In genomic region chr7:136666110-136666509, GRCh38 we compare ENCODE assay signal across 17 cellular contexts.
DNase-seq lines count a peak whose midpoint lies in the region; ATAC-seq and TF ChIP-seq lines count a peak whose summit lies in the region.
"Had no signal": no experiment of that assay in that cellular context is flagged by ENCODE, and none has a peak within 500 bp of the region (broad histone marks: within the 10 kb centered on the region; RNA-seq: fewer than 3 reads in every experiment).

No MANE protein-coding gene starts in this region.

- no peaks in the 10 kb centered on the region for H3K9me3 Mint-ChIP-seq in glutamatergic neuron (ENCODE audit: unreplicated experiment)

- CTCF ChIA-PET in PC-9 (lab: Charles Lee): no interaction called here
- CTCF ChIA-PET in SK-N-SH (lab: Yijun Ruan, JAX): interaction anchor here (0.9 to 1.4 kb wide), 2 partner anchors 9 to 22 kb away, joined by 3 to 6 read pairs; no protein-coding TSS in a partner anchor

- WGBS in SK-N-SH (ENCODE audit: low lambda C conversion rate): 10% methylated on average over 5 of the region's 5 CpGs

- no peaks in the 10 kb centered on the region for H3K36me3 Mint-ChIP-seq in glutamatergic neuron (ENCODE audit: unreplicated experiment)
- H3K36me3 Mint-ChIP-seq: CD8-positive, alpha-beta T cell had no signal

- H3K36me3 ChIP-seq in PC-9 (ENCODE audit: low read depth) (no peaks in the 10 kb centered on the region), SK-N-SH (replicated peaks in 1 of 2; ENCODE audit: control insufficient read depth in 1 of 2, insufficient read depth in 2 of 2, low read length in 1 of 2) (no peaks in the 10 kb centered on the region)
- H3K36me3 ChIP-seq: BLaER1 treated with 17β-estradiol and CSF1 and Interleukin-3, amounts not matched to agents 10 nM and 100 nM had no signal

- peak in 1 of 2 experiments; percentile 89; a peak in 2 of 4 replicates for TF ChIP-seq EP300 in SK-N-SH (IDR thresholded peaks at IDR 0.05; ENCODE audit: borderline replicate concordance in 1 of 2, low read depth in 1 of 2, low read length in 1 of 2)

- no peaks in the 10 kb centered on the region for H3K27me3 ChIP-seq in PC-9 (ENCODE audit: insufficient read depth, low read depth)
- no peaks in the 10 kb centered on the region for H3K27me3 ChIP-seq in SK-N-SH (ENCODE audit: insufficient read depth)
- H3K27me3 ChIP-seq: BLaER1 treated with 17β-estradiol and CSF1 and Interleukin-3, amounts not matched to agents 10 nM and 100 nM had no signal

- H3K9ac ChIP-seq in SK-N-SH: no peak overlapping the region
- H3K9ac ChIP-seq: BLaER1 treated with 17β-estradiol and CSF1 and Interleukin-3, amounts not matched to agents 10 nM and 100 nM had no signal

- H3F3A ChIP-seq in PC-9 (ENCODE audit: insufficient read depth, low read depth) (no peaks in the 10 kb centered on the region), SK-N-SH (replicated peaks; ENCODE audit: insufficient read depth) (no peaks in the 10 kb centered on the region)

- H3K27ac Mint-ChIP-seq in glutamatergic neuron (ENCODE audit: unreplicated experiment): no peak overlapping the region
- H3K27ac Mint-ChIP-seq: CD4-positive, alpha-beta T cell; CD8-positive, alpha-beta T cell had no signal

- TF ChIP-seq CTCF in LNCaP clone FGC (IDR thresholded peaks at IDR 0.05; ENCODE audit: control insufficient read depth, extremely low read depth, insufficient read depth) (no peak), PC-9 (conservative IDR thresholded peaks at IDR 0.05) (no peak), SK-N-SH (IDR thresholded peaks at IDR 0.05) (no peak), glutamatergic neuron (IDR thresholded peaks at IDR 0.05; ENCODE audit: partially characterized antibody, unreplicated experiment) (no peak)

- DNase-seq in LNCaP clone FGC (ENCODE audit: low read depth) (peak; percentile 91), PC-9 (no peak), SK-N-SH (peak; percentile 26), NCI-H345 treated with DMSO at 0.1 percent for 48 hours (lab: John Stamatoyannopoulos, UW; ENCODE audit: unreplicated experiment) (no peak), UCSD-AML1 (lab: John Stamatoyannopoulos, UW; ENCODE audit: unreplicated experiment) (no peak), glutamatergic neuron (no peak)
- DNase-seq: 8988T; ACHN; Caco-2; Calu3; CD4-positive, alpha-beta T cell; CD8-positive, alpha-beta T cell; DMS79 treated with DMSO at 0.1 percent for 48 hours; GF-D8 had no signal

- H3K79me2 ChIP-seq in PC-9 (ENCODE audit: low read depth) (no peaks in the 10 kb centered on the region), SK-N-SH (ENCODE audit: insufficient read depth) (no peaks in the 10 kb centered on the region)

- POLR2A ChIA-PET in PC-9 (lab: Charles Lee; ENCODE audit: unreplicated experiment): no interaction called here
- POLR2A ChIA-PET in SK-N-SH (lab: Yijun Ruan, JAX): interaction anchor here (0.8 kb wide), 1 partner anchor 19 kb away, joined by 3 read pairs; no protein-coding TSS in a partner anchor

- H4K20me1 ChIP-seq in PC-9 (ENCODE audit: insufficient read depth) (no peaks in the 10 kb centered on the region), SK-N-SH (ENCODE audit: insufficient read depth) (no peaks in the 10 kb centered on the region)
- H4K20me1 ChIP-seq: BLaER1 treated with 17β-estradiol and CSF1 and Interleukin-3, amounts not matched to agents 10 nM and 100 nM had no signal

- no peaks in the 10 kb centered on the region for H3K4me1 ChIP-seq in PC-9 (replicated peaks; ENCODE audit: insufficient read depth)
- peaks cover 0 to 3% of the 10 kb centered on the region in 2 experiments; a peak in 1 of 4 replicates for H3K4me1 ChIP-seq in SK-N-SH (ENCODE audit: control insufficient read depth in 1 of 2, insufficient read depth in 2 of 2, low read depth in 1 of 2, low read length in 1 of 2)
- H3K4me1 ChIP-seq: BLaER1 treated with 17β-estradiol and CSF1 and Interleukin-3, amounts not matched to agents 10 nM and 100 nM; Caco-2 had no signal

- H3K9me2 ChIP-seq in PC-9 (ENCODE audit: insufficient read depth): no peaks in the 10 kb centered on the region; the same call in 1 of the 2 replicates
- peaks cover 10% of the 10 kb centered on the region; the same call in 1 of the 2 replicates for H3K9me2 ChIP-seq in SK-N-SH

- peak overlapping the region; percentile 60; the same call in 1 of the 2 replicates for H2AFZ ChIP-seq in PC-9
- H2AFZ ChIP-seq in SK-N-SH (ENCODE audit: low read depth): no peak overlapping the region

- H3K9me3 ChIP-seq in PC-9 (ENCODE audit: insufficient read depth, low read depth) (no peaks in the 10 kb centered on the region), SK-N-SH (0 out of 2 replicates have a peak, but pooled peaks cover 9% of the 10 kb centered on the region)

- no peaks in the 10 kb centered on the region for H3K27me3 Mint-ChIP-seq in glutamatergic neuron (ENCODE audit: unreplicated experiment)
- H3K27me3 Mint-ChIP-seq: CD4-positive, alpha-beta T cell had no signal

- no peaks in the 10 kb centered on the region for H3K4me1 Mint-ChIP-seq in glutamatergic neuron (ENCODE audit: low read depth, unreplicated experiment)

- H3K27ac ChIP-seq in PC-9 (no peak overlapping the region), SK-N-SH (ENCODE audit: low read depth in 2 of 2, low read length in 1 of 2) (peak overlapping the region in 1 of 2 experiments; percentile 45; a peak in 1 of 4 replicates)
- H3K27ac ChIP-seq: BLaER1 treated with 17β-estradiol and CSF1 and Interleukin-3, amounts not matched to agents 10 nM and 100 nM; C4-2B had no signal

- H3K4me2 ChIP-seq in PC-9 (no peak overlapping the region), SK-N-SH (no peak overlapping the region)
- H3K4me2 ChIP-seq: BLaER1 treated with 17β-estradiol and CSF1 and Interleukin-3, amounts not matched to agents 10 nM and 100 nM had no signal

- BruUV-seq in PC-9 (replicated peaks; lab: Mats Ljungman, UMichigan): no TSS peak

- TF ChIP-seq RAD21 in SK-N-SH (IDR thresholded peaks at IDR 0.05; ENCODE audit: low read length): peak; percentile 38

- no peak overlapping the region for H3K4me3 Mint-ChIP-seq in glutamatergic neuron (ENCODE audit: unreplicated experiment)
- H3K4me3 Mint-ChIP-seq: CD4-positive, alpha-beta T cell; CD8-positive, alpha-beta T cell had no signal

- intact Hi-C loops in PC-9 (cut with micrococcal nuclease; ENCODE audit: unreplicated experiment): no loop called here

- H3K4me3 ChIP-seq in LNCaP clone FGC (ENCODE audit: low read depth, low read length) (no peak overlapping the region), PC-9 (no peak overlapping the region), SK-N-SH (ENCODE audit: low read depth in 2 of 2, low read length in 1 of 2) (no peak overlapping the region)
- H3K4me3 ChIP-seq: BLaER1 treated with 17β-estradiol and CSF1 and Interleukin-3, amounts not matched to agents 10 nM and 100 nM had no signal

- no peak for ATAC-seq in GM21825 (IDR thresholded peaks at IDR 0.05; ENCODE audit: unreplicated experiment)
- ATAC-seq: CD8-positive, alpha-beta T cell had no signal

TF ChIP-seq in SK-N-SH, 30 proteins besides CTCF, POLR2A, EP300 and RAD21:
- TF ChIP-seq CHD2 (IDR thresholded peaks at IDR 0.05; ENCODE audit: low read length, partially characterized antibody): peak; percentile 77
- TF ChIP-seq FOXJ3 (CRISPR knock-in tag; IDR thresholded peaks at IDR 0.05): peak; percentile 63; the same call in 1 of the 2 replicates
- peak; percentile 72 for TF ChIP-seq RCOR1 (IDR thresholded peaks at IDR 0.05; ENCODE audit: low read length)
- TF ChIP-seq TCF12 (IDR thresholded peaks at IDR 0.05): 0 out of 2 replicates have a peak, but pooled peaks have one; percentile 10
- no peak for TF ChIP-seq USF2 (IDR thresholded peaks at IDR 0.05; ENCODE audit: borderline replicate concordance, low read depth, low read length)
- no peak for TF ChIP-seq IRF3 (IDR thresholded peaks at IDR 0.05; ENCODE audit: low read depth, low read length)
- TF ChIP-seq MXI1 (IDR thresholded peaks at IDR 0.05; ENCODE audit: low read depth, low read length): 0 out of 2 replicates have a peak, but pooled peaks have one; percentile 9
- peak; percentile 81 for TF ChIP-seq GATA2 (CRISPR knock-in tag; IDR thresholded peaks at IDR 0.05)
- TF ChIP-seq EZH2phosphoT487 (IDR thresholded peaks at IDR 0.05; ENCODE audit: borderline replicate concordance, low read depth): no peak
TF ChIP-seq in SK-N-SH: peak in this region for 6.

Comparison
In these comparisons a context has a peak if more than half of its experiments do, and no peak if none do; other contexts are left out.
1. DNase-seq: peak in LNCaP clone FGC (single experiment) and SK-N-SH (single experiment); none in PC-9 (0 of 2), NCI-H345 treated with DMSO at 0.1 percent for 48 hours (single experiment), UCSD-AML1 (single experiment) and glutamatergic neuron (single experiment).